36 cellular contexts compared by ENCODE assay signal in genomic region chr17:66847704-66848103, GRCh38. TPM values are rescaled to one million over a fixed set of nuclear protein-coding genes. Genes with fewer than 3 reads are reported as not detected.
"Had no signal": no experiment of that assay in that cellular context is flagged by ENCODE, and none has a peak within 500 bp of the region (broad histone marks: within the 10 kb centered on the region; RNA-seq: fewer than 3 reads in every experiment).

No MANE protein-coding gene starts in this region.

- H3K36me3 ChIP-seq: ascending aorta, cardiac muscle cell, MG63, Peyer's patch, SJSA1 had no signal

- DNase-seq: activated CD4-positive, alpha-beta memory T cell treated with anti-CD3 and anti-CD28 coated beads, Interleukin-2, amount 10 ng/mL, durations not matched to agents 7 days and 5 days; activated CD4-positive, alpha-beta T cell treated with anti-CD3 and anti-CD28 coated beads for 1 hour; activated CD4-positive, alpha-beta T cell treated with anti-CD3 and anti-CD28 coated beads for 48 hours; activated CD4-positive, CD25-positive, alpha-beta regulatory T cell; activated gamma-delta T cell; activated naive CD4-positive, alpha-beta T cell treated with Interleukin-2 at 50 U/mL for 16 hours; activated naive CD8-positive, alpha-beta T cell treated with anti-CD3 and anti-CD28 coated beads, Interleukin-2, amount 10 ng/mL, durations not matched to agents 7 days and 5 days; activated T-cell treated with anti-CD3 and anti-CD28 coated beads, Interleukin-2, amount 50 U/mL, for 24 hours; amygdala; Kasumi-1; MG63; NCI-H1048; NCI-H146; NCI-H187; NCI-H2029 treated with DMSO at 0.1 percent for 48 hours; NCI-H2107; NCI-H2171; NCI-H510A; NCI-H526; NCI-H748 treated with DMSO at 0.1 percent for 48 hours; NK-92 treated with Interleukin-12 subunit alpha and Interleukin-12 subunit beta, amount 100 ng/mL, for 24 hours; PC-3; Peyer's patch; RPMI8226; SHP77 treated with DMSO at 0.1 percent for 48 hours; SW 1271; T-helper 1 cell; T-helper 2 cell; T-helper 9 cell; WERI-Rb-1 had no signal

- ATAC-seq: PC-3 had no signal

- H3K9me3 ChIP-seq: ascending aorta, MG63, Peyer's patch had no signal

- H3K27ac ChIP-seq: ascending aorta, cardiac muscle cell, Peyer's patch, SJSA1, WERI-Rb-1 had no signal

- H3K4me3 ChIP-seq: ascending aorta, cardiac muscle cell, MG63, Peyer's patch, SJSA1 had no signal

- H3K27me3 ChIP-seq: ascending aorta, cardiac muscle cell, Peyer's patch had no signal

- H3K4me1 ChIP-seq: ascending aorta, Peyer's patch, SJSA1 had no signal

RNA-seq across cellular contexts. Expression of gene CACNG5, which starts 12.8 kb away (rescaled TPM):
- total RNA-seq: activated CD4-positive, alpha-beta memory T cell treated with anti-CD3 and anti-CD28 coated beads, Interleukin-2, amount 10 ng/mL, durations not matched to agents 7 days and 5 days; activated CD8-positive, alpha-beta memory T cell treated with anti-CD3 and anti-CD28 coated beads for 36 hours; activated naive CD8-positive, alpha-beta T cell treated with anti-CD3 and anti-CD28 coated beads, Interleukin-2, amount 10 ng/mL, durations not matched to agents 7 days and 5 days; activated T-helper 2 cell treated with anti-CD3 and anti-CD28 coated beads, Interferon-gamma antibody, Interleukin-2, Interleukin-4, amounts not matched to agents 10 μg/mL and 5 μg/mL and 100 μg/mL, durations not matched to agents 14 hours and 24 hours and 36 hours; ascending aorta; cardiac muscle cell; chondrocyte; PC-3; Peyer's patch; SJSA1 had no signal
- polyA plus RNA-seq: cardiac muscle cell had no signal
